ENCODE assay signal across 8 cellular contexts in genomic region chr1:100249155-100249536, GRCh38. TPM values are rescaled to one million over a fixed set of nuclear protein-coding genes. Genes with fewer than 3 reads are reported as not detected.
DNase-seq lines count a peak whose midpoint lies in the region; ATAC-seq lines count a peak whose summit lies in the region.

No MANE protein-coding gene starts in this region.

- H3K4me3 ChIP-seq in SJCRH30, result peak overlapping the region; percentile 71
- H3K4me3 ChIP-seq in iPS DF 6.9 (ENCODE audit: low read length), result peak overlapping the region; percentile 96

- no peaks in the 10 kb centered on the region for H3K9me3 Mint-ChIP-seq in stimulated activated memory B cell treated with anti-CD40 and anti-IgM and Interleukin-4, amounts not matched to agents 10 μg/mL and 1 μg/mL and 100 μg/mL, for 72 hours

- H3K36me3 Mint-ChIP-seq in stimulated activated memory B cell treated with anti-CD40 and anti-IgM and Interleukin-4, amounts not matched to agents 10 μg/mL and 1 μg/mL and 100 μg/mL, for 72 hours, result peaks cover 2% of the 10 kb centered on the region

- H3K4me1 Mint-ChIP-seq in stimulated activated memory B cell treated with anti-CD40 and anti-IgM and Interleukin-4, amounts not matched to agents 10 μg/mL and 1 μg/mL and 100 μg/mL, for 72 hours, result peaks cover 14% of the 10 kb centered on the region

- H3K27ac ChIP-seq in SJCRH30 (peak overlapping the region; percentile 40), iPS DF 6.9 (ENCODE audit: low read length) (no peak overlapping the region)

- no CpG with 5 or more reads among the region's 12 CpGs for WGBS in iPS DF 6.9 (ENCODE audit: insufficient coverage, insufficient read length)

- H3K36me3 ChIP-seq in SJCRH30 (no peaks in the 10 kb centered on the region; the same call in 1 of the 2 replicates), iPS DF 6.9 (ENCODE audit: control insufficient read depth, insufficient read depth, low read length) (no peaks in the 10 kb centered on the region)

- H3K27ac Mint-ChIP-seq in stimulated activated memory B cell treated with anti-CD40 and anti-IgM and Interleukin-4, amounts not matched to agents 10 μg/mL and 1 μg/mL and 100 μg/mL, for 72 hours, result no peak overlapping the region

- H3K27me3 Mint-ChIP-seq in stimulated activated memory B cell treated with anti-CD40 and anti-IgM and Interleukin-4, amounts not matched to agents 10 μg/mL and 1 μg/mL and 100 μg/mL, for 72 hours, result no peaks in the 10 kb centered on the region

- ATAC-seq in GM21526 (IDR thresholded peaks at IDR 0.05; ENCODE audit: low FRiP score, unreplicated experiment), result peak; percentile 3
- peak; percentile 2 for ATAC-seq in stimulated activated memory B cell treated with anti-CD40 and anti-IgM and Interleukin-4, amounts not matched to agents 10 μg/mL and 1 μg/mL and 100 μg/mL, for 72 hours
- no peak for ATAC-seq in HG02840 (IDR thresholded peaks at IDR 0.05; ENCODE audit: low FRiP score, unreplicated experiment)
- no peak for ATAC-seq in HG02610 (IDR thresholded peaks at IDR 0.05; ENCODE audit: unreplicated experiment)

- H3K27me3 ChIP-seq in SJCRH30 (no peaks in the 10 kb centered on the region), iPS DF 6.9 (ENCODE audit: control insufficient read depth, insufficient read depth, low read length) (no peaks in the 10 kb centered on the region)

- H3K4me3 Mint-ChIP-seq in stimulated activated memory B cell treated with anti-CD40 and anti-IgM and Interleukin-4, amounts not matched to agents 10 μg/mL and 1 μg/mL and 100 μg/mL, for 72 hours, result no peak overlapping the region

- H3K4me1 ChIP-seq in SJCRH30 (0 out of 2 replicates have a peak, but pooled peaks cover 6% of the 10 kb centered on the region), iPS DF 6.9 (ENCODE audit: control insufficient read depth, insufficient read depth, low read length) (no peaks in the 10 kb centered on the region)

- no peak for DNase-seq in SJCRH30
- no peak for DNase-seq in iPS DF 6.9 (ENCODE audit: low read depth, low spot score)
- no peak for DNase-seq in NCI-H2029 treated with DMSO at 0.1 percent for 48 hours (lab: John Stamatoyannopoulos, UW)
- no peak for DNase-seq in NCI-H226

- H3K9me3 ChIP-seq in SJCRH30 (replicated peaks) (no peaks in the 10 kb centered on the region), iPS DF 6.9 (ENCODE audit: control insufficient read depth, insufficient read depth, low read length) (no peaks in the 10 kb centered on the region)

RNA-seq across cellular contexts. Expression of gene DBT, which starts 0.5 kb away (rescaled TPM):
- total RNA-seq in SJCRH30 (2014; rRNA removed; shearing (Covaris generic)), result 8.2 and 8.5 TPM in 2 replicates

RNA-seq across cellular contexts. Expression of gene RTCA, which starts 16.9 kb away (rescaled TPM):
- total RNA-seq in SJCRH30 (2014; rRNA removed; shearing (Covaris generic)), result 38.4 and 41.0 TPM in 2 replicates

Comparison
In these comparisons a context has a peak if more than half of its experiments do, and no peak if none do; other contexts are left out.
1. ATAC-seq: peak in GM21526 (single experiment) and stimulated activated memory B cell treated with anti-CD40 and anti-IgM and Interleukin-4, amounts not matched to agents 10 μg/mL and 1 μg/mL and 100 μg/mL, for 72 hours (single experiment); none in HG02840 (single experiment) and HG02610 (single experiment).